8 cellular contexts compared by ENCODE assay signal in the genomic region with DNA sequence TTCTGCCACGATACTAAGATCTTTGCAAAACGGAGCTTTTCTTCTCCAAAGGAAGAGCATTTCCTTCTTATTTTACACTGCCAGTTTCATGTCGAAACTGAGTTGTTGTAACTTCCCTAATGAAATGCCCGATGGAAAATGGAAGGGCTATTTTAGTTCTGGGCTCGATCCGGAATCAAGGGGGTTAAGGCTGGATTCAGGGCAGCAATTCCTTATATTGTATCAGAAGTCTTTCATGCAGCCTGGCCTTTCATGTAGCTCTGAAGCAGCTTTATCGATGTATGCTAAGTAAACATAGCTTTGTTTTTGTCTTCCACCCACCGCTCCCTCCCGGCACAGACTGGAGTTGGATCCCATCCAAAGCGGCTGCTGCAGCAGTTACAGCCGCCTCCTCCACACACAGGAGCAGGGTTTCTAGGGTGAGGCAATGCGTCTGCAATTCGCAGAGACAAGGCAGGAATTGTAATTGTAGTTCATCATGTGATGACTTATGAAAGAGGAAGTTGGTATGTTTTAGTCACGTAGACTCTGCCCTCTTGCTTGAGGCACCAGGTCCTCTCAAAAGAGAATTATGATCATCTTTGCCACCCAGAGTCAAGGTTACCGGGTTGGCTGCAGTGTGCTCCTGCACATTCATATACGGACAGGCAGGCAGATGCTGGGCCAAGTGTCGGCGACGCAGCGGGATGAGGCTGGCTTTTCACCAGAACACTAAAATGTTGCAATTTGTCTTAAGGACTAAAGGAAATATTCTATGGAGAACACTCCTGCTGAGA. TPM values are rescaled to one million over a fixed set of nuclear protein-coding genes. Genes with fewer than 3 reads are reported as not detected.
DNase-seq lines count a peak whose midpoint lies in the region; ATAC-seq and TF ChIP-seq lines count a peak whose summit lies in the region.

No MANE protein-coding gene starts in this region.

- peak overlapping the region; percentile 100 for H3K27ac Mint-ChIP-seq in T-helper 2 cell treated with Interferon-gamma antibody and Interleukin-4, amounts not matched to agents 5 μg/mL and 100 μg/mL, for 36 hours

- in situ Hi-C loops in GM13976 (cut with MboI; ENCODE audit: low sequenced_read_pairs, unreplicated experiment), result loop anchor here (25.0 kb wide), 2 partner anchors 225 to 350 kb away; no protein-coding TSS in a partner anchor
- in situ Hi-C loops in astrocyte of the spinal cord (cut with HindIII; ENCODE audit: low sequenced_read_pairs), result loop anchor here (25.0 kb wide), 1 partner anchor 350 kb away; no protein-coding TSS in a partner anchor
- in situ Hi-C loops in gastrocnemius medialis (cut with MboI; ENCODE audit: low sequenced_read_pairs in 4 of 4), result loop anchor here (5.0 to 25.0 kb wide), 6 partner anchors 105 to 470 kb away; no protein-coding TSS in a partner anchor

- no peaks in the 10 kb centered on the region for H3K27me3 ChIP-seq in gastrocnemius medialis

- H3K36me3 ChIP-seq in gastrocnemius medialis, result peaks cover 0 to 2% of the 10 kb centered on the region in 2 donors

- peak in 1 of 2 donors; percentile 73 for TF ChIP-seq POLR2A in gastrocnemius medialis (IDR thresholded peaks at IDR 0.05)

- intact Hi-C loops in gastrocnemius medialis (cut with DNase I; ENCODE audit: low total_unique reads), result loop anchor here (1.0 to 5.0 kb wide), 5 partner anchors 80 to 890 kb away; partner anchors contain the start of gene B3GALNT2

- no peaks in the 10 kb centered on the region for H3K9me3 Mint-ChIP-seq in T-helper 2 cell treated with Interferon-gamma antibody and Interleukin-4, amounts not matched to agents 5 μg/mL and 100 μg/mL, for 36 hours

- H3K4me1 ChIP-seq in gastrocnemius medialis, result peaks cover 38 to 43% of the 10 kb centered on the region in 2 donors

- peaks cover 41% of the 10 kb centered on the region for H3K4me1 Mint-ChIP-seq in T-helper 2 cell treated with Interferon-gamma antibody and Interleukin-4, amounts not matched to agents 5 μg/mL and 100 μg/mL, for 36 hours (ENCODE audit: low read depth)

- peak overlapping the region; percentile 89 for H3K4me3 Mint-ChIP-seq in T-helper 2 cell treated with Interferon-gamma antibody and Interleukin-4, amounts not matched to agents 5 μg/mL and 100 μg/mL, for 36 hours

- DNase-seq in GM13976 (ENCODE audit: low spot score) (peak; percentile 64), NCI-H1930 (lab: John Stamatoyannopoulos, UW) (peak; percentile 89 to 95), astrocyte of the spinal cord (ENCODE audit: low read depth, low spot score) (peak; percentile 99), hippocampal formation (lab: John Stamatoyannopoulos, UW) (peak; percentile 82 to 95), gastrocnemius medialis (peak; percentile 88 to 94)
- DNase-seq in T-helper 2 cell treated with Interferon-gamma antibody and Interleukin-4, amounts not matched to agents 5 μg/mL and 100 μg/mL, for 36 hours (ENCODE audit: low spot score), result peak; percentile 73

- peak overlapping the region; percentile 9 for H3K4me3 ChIP-seq in astrocyte of the spinal cord (ENCODE audit: low read depth, low read length)
- peak overlapping the region; percentile 33 to 40 (median 37) for H3K4me3 ChIP-seq in gastrocnemius medialis

- peak; percentile 25 for ATAC-seq in HG02870 (IDR thresholded peaks at IDR 0.05; ENCODE audit: unreplicated experiment)
- ATAC-seq in gastrocnemius medialis, result peak; percentile 50 to 54
- no peak for ATAC-seq in HG03045 (IDR thresholded peaks at IDR 0.05; ENCODE audit: unreplicated experiment)

- peak overlapping the region; percentile 98 to 99 (median 98) for H3K27ac ChIP-seq in gastrocnemius medialis

- H3K36me3 Mint-ChIP-seq in T-helper 2 cell treated with Interferon-gamma antibody and Interleukin-4, amounts not matched to agents 5 μg/mL and 100 μg/mL, for 36 hours (ENCODE audit: low read depth), result peaks cover 11% of the 10 kb centered on the region

- peaks cover 3% of the 10 kb centered on the region for H3K27me3 Mint-ChIP-seq in T-helper 2 cell treated with Interferon-gamma antibody and Interleukin-4, amounts not matched to agents 5 μg/mL and 100 μg/mL, for 36 hours (ENCODE audit: low read depth)

- no peaks in the 10 kb centered on the region for H3K9me3 ChIP-seq in gastrocnemius medialis

- TF ChIP-seq CTCF in GM13976 (IDR thresholded peaks at IDR 0.05; ENCODE audit: borderline replicate concordance, control extremely low read depth, extremely low read depth, insufficient read depth, missing control alignments) (no peak), astrocyte of the spinal cord (IDR thresholded peaks at IDR 0.05; ENCODE audit: low read depth, low read length) (no peak), gastrocnemius medialis (IDR thresholded peaks at IDR 0.05 in 4 of 5, conservative IDR thresholded peaks at IDR 0.05 in 1 of 5) (no peak)

RNA-seq across cellular contexts. Expression of gene IRF2BP2, which starts 2.6 kb away (rescaled TPM):
- 10 to 100 TPM; 32.2 to 92.0 (median 52.2) TPM for total RNA-seq in gastrocnemius medialis
